Comparison of ENCODE assay signal across 24 cellular contexts in genomic region chr11:29125621-29126020, GRCh38.
"Had no signal": no experiment of that assay in that cellular context is flagged by ENCODE, and none has a peak within 500 bp of the region (broad histone marks: within the 10 kb centered on the region; RNA-seq: fewer than 3 reads in every experiment).

No MANE protein-coding gene starts in this region.

- H3K27me3 ChIP-seq: gastroesophageal sphincter, heart left ventricle, sigmoid colon, upper lobe of left lung had no signal

- DNase-seq: activated B cell treated with CpG ODN at 0.5 μM for 24 hours; activated CD4-positive, alpha-beta T cell treated with anti-CD3 and anti-CD28 coated beads for 36 hours; activated CD8-positive, alpha-beta memory T cell treated with anti-CD3 and anti-CD28 coated beads, Interleukin-2, amount 10 ng/mL, durations not matched to agents 7 days and 5 days; activated CD8-positive, alpha-beta T cell treated with anti-CD3 and anti-CD28 coated beads for 36 hours; activated effector memory CD4-positive, alpha-beta T cell treated with anti-CD3 and anti-CD28 coated beads, Interleukin-2, amount 50 U/mL, for 16 hours; activated naive CD4-positive, alpha-beta T cell treated with anti-CD3 and anti-CD28 coated beads, Interleukin-2, amount 50 U/mL, for 16 hours; activated T-cell treated with anti-CD3 and anti-CD28 coated beads for 4 hours; aorta; dermis blood vessel endothelial cell; effector memory CD4-positive, alpha-beta T cell; heart left ventricle; lower lobe of right lung; mesendoderm; mucosa of descending colon; naive B cell; occipital lobe; posterior cingulate gyrus; retina; sigmoid colon; stimulated activated CD4-positive, alpha-beta T cell treated with anti-CD3 and anti-CD28 coated beads, Interleukin-4, amount 100 ng/mL, for 4 hours; stimulated activated naive CD8-positive, alpha-beta T cell treated with anti-CD3 and anti-CD28 coated beads, Interleukin-15, Interleukin-2, amounts not matched to agents 100 U/mL and 50 U/mL, for 24 hours; upper lobe of left lung had no signal

- H3K36me3 ChIP-seq: gastroesophageal sphincter, heart left ventricle, lower lobe of right lung, sigmoid colon, upper lobe of left lung had no signal

- H3K27ac ChIP-seq: gastroesophageal sphincter, heart left ventricle, lower lobe of right lung, sigmoid colon, upper lobe of left lung had no signal

- H3K4me3 ChIP-seq: gastroesophageal sphincter, heart left ventricle, lower lobe of right lung, mucosa of descending colon, sigmoid colon, upper lobe of left lung had no signal

- H3K9me3 ChIP-seq: gastroesophageal sphincter, heart left ventricle, lower lobe of right lung, mucosa of descending colon, sigmoid colon, upper lobe of left lung had no signal

- H3K4me1 ChIP-seq: gastroesophageal sphincter, heart left ventricle, lower lobe of right lung, upper lobe of left lung had no signal

- ATAC-seq: activated CD4-positive, alpha-beta T cell treated with anti-CD3 and anti-CD28 coated beads for 36 hours; activated CD8-positive, alpha-beta memory T cell treated with anti-CD3 and anti-CD28 coated beads, Interleukin-2, amount 10 ng/mL, durations not matched to agents 7 days and 5 days; activated CD8-positive, alpha-beta T cell treated with anti-CD3 and anti-CD28 coated beads for 36 hours; esophagus mucosa; gastroesophageal sphincter; heart left ventricle; lower lobe of right lung; mucosa of descending colon; stimulated activated naive CD8-positive, alpha-beta T cell treated with anti-CD3 and anti-CD28 coated beads, Interleukin-15, Interleukin-2, amounts not matched to agents 100 U/mL and 50 U/mL, for 24 hours had no signal
